Comparison of ENCODE assay signal across 1 cellular context in genomic region chr1:244394851-244395765, GRCh38.
TF ChIP-seq lines count a peak whose summit lies in the region.

No MANE protein-coding gene starts in this region.

TF ChIP-seq in K562, 482 proteins besides CTCF, POLR2A, EP300 and RAD21:
- TF ChIP-seq RBM22 (IDR thresholded peaks at IDR 0.05; ENCODE audit: low read depth, low read length, poor library complexity, severe bottlenecking) (peak; percentile 67), CREM (IDR thresholded peaks at IDR 0.05; ENCODE audit: low read depth) (no peak), KLF1 (tag; IDR thresholded peaks at IDR 0.05) (no peak), SIN3B (IDR thresholded peaks at IDR 0.05; ENCODE audit: low read depth) (no peak), POLR2G (IDR thresholded peaks at IDR 0.05; ENCODE audit: low read depth, low read length) (peak; percentile 52), UBTF (IDR thresholded peaks at IDR 0.05; ENCODE audit: borderline replicate concordance in 1 of 2, low read depth in 2 of 2, low read length in 2 of 2) (no peak), NCOR1 (IDR thresholded peaks at IDR 0.05) (no peak), CAMTA2 (CRISPR knock-in tag; conservative IDR thresholded peaks at IDR 0.05) (no peak), TBL1XR1 (IDR thresholded peaks at IDR 0.05; ENCODE audit: low read length in 2 of 2) (no peak), JUNB (CRISPR knock-in tag; conservative IDR thresholded peaks at IDR 0.05) (no peak), POLR2AphosphoS5 (IDR thresholded peaks at IDR 0.05; ENCODE audit: control insufficient read depth, insufficient read depth, low read depth, low read length) (no peak), ZNF717 (CRISPR knock-in tag; IDR thresholded peaks at IDR 0.05) (no peak)
TF ChIP-seq in K562: peak in this region for 2.
